ENCODE assay signal across 1 cellular context in genomic region chr22:45910928-45911467, GRCh38.
TF ChIP-seq lines count a peak whose summit lies in the region.

No MANE protein-coding gene starts in this region.

TF ChIP-seq in GM23338, 12 proteins besides CTCF, POLR2A, EP300 and RAD21 (continued from another document):
- TF ChIP-seq ZNF462 (CRISPR knock-in tag; IDR thresholded peaks at IDR 0.05) (no peak), JUNB (IDR thresholded peaks at IDR 0.05; ENCODE audit: unreplicated experiment) (no peak), EZH2phosphoT487 (IDR thresholded peaks at IDR 0.05; ENCODE audit: unreplicated experiment) (no peak), ZNF331 (CRISPR knock-in tag; IDR thresholded peaks at IDR 0.05; ENCODE audit: low read depth) (no peak)
